Comparison of ENCODE assay signal across 9 cellular contexts in the genomic region with DNA sequence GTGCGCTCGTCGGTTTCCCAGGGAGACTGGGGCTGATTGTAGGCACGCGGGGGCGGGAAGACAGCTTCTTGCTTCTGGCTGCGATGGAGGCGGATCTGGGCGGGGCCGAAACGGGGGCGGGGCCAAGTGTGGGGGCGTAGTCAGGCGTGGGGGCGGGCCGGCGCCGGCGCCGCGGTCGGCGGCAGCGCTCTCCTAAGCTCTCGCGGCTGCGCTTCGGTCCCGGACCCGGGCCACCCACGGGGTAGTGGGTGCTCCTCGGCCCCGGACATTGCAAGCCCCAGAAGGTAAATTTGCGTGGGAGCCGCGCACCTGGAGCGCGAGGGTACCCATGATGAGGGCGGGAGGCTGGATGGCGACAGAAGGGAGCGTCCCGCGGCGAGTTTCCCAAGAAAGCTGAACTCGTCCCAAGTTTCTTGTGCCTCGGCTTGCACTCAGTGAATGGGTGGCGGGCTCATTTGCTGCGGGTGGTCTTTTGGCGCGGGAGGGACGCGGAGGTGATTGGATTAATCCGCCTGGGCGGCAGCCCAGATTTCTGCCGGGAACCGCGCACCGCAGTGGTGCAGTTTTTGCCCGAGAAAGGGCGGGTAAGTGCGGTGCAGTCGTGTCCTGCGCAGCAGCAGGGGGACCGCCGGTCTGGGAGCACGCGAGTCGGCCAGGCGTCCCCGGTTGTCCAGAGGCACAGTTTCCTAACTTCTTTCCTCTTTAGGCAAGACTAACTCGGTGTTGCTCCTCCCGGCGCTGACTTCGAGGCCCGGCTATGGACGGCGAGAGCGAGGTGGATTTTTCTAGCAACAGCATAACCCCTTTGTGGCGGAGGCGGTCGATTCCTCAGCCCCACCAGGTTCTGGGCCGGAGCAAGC. TPM values are rescaled to one million over a fixed set of nuclear protein-coding genes. Genes with fewer than 3 reads are reported as not detected.
A peak's percentile ranks its signal among the peaks of the same experiment; 100 is the strongest.
DNase-seq lines count a peak whose midpoint lies in the region; ATAC-seq, FAIRE-seq and TF ChIP-seq lines count a peak whose summit lies in the region.
"Had no signal": no experiment of that assay in that cellular context is flagged by ENCODE, and none has a peak within 500 bp of the region (broad histone marks: within the 10 kb centered on the region; RNA-seq: fewer than 3 reads in every experiment).

A gene with protein sequence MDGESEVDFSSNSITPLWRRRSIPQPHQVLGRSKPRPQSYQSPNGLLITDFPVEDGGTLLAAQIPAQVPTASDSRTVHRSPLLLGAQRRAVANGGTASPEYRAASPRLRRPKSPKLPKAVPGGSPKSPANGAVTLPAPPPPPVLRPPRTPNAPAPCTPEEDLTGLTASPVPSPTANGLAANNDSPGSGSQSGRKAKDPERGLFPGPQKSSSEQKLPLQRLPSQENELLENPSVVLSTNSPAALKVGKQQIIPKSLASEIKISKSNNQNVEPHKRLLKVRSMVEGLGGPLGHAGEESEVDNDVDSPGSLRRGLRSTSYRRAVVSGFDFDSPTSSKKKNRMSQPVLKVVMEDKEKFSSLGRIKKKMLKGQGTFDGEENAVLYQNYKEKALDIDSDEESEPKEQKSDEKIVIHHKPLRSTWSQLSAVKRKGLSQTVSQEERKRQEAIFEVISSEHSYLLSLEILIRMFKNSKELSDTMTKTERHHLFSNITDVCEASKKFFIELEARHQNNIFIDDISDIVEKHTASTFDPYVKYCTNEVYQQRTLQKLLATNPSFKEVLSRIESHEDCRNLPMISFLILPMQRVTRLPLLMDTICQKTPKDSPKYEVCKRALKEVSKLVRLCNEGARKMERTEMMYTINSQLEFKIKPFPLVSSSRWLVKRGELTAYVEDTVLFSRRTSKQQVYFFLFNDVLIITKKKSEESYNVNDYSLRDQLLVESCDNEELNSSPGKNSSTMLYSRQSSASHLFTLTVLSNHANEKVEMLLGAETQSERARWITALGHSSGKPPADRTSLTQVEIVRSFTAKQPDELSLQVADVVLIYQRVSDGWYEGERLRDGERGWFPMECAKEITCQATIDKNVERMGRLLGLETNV (plus strand): TSS at position 155 of the 860 bp plus-strand sequence. CDS start 603 bp downstream, at position 758.

- H4K20me1 ChIP-seq in H1 (replicated peaks in 1 of 2; ENCODE audit: control insufficient read depth in 1 of 2, insufficient read depth in 2 of 2, low read length in 2 of 2) = peaks cover 3 to 5% of the 10 kb centered on the region in 2 experiments
- H4K20me1 ChIP-seq: BLaER1 had no signal

- TF ChIP-seq CTCF in H1 (IDR thresholded peaks at IDR 0.05; ENCODE audit: control extremely low read depth in 1 of 3, insufficient read depth in 1 of 3, low read depth in 1 of 3, low read length in 3 of 3) = no peak

- H2BK15ac ChIP-seq in H1 (ENCODE audit: low read length) = no peak within 1 kb of the TSS

- peak within 1 kb of the TSS; percentile 25 for H3K18ac ChIP-seq in H1 (ENCODE audit: extremely low read depth, low read length)

- H4K5ac ChIP-seq in H1 (ENCODE audit: insufficient read length, low read depth, low read length) = peak within 1 kb of the TSS; percentile 30

- peak within 1 kb of the TSS; percentile 75 to 85 (median 82) for H3K4me3 ChIP-seq in H1 (ENCODE audit: extremely low read depth in 1 of 4, insufficient read depth in 2 of 4, low read depth in 3 of 4, low read length in 4 of 4)
- H3K4me3 ChIP-seq: BLaER1 had no signal

- TF ChIP-seq EP300 in H1 (IDR thresholded peaks at IDR 0.05; ENCODE audit: borderline replicate concordance in 1 of 2, low read depth in 2 of 2, low read length in 2 of 2) = no peak

- no peaks in the 10 kb centered on the region for H3K9me3 ChIP-seq in H1 (ENCODE audit: insufficient read depth in 2 of 2, low read depth in 1 of 2, low read length in 1 of 2)

- peak; percentile 89 for DNase-seq in NCI-H1436 (lab: John Stamatoyannopoulos, UW)
- no peak for DNase-seq in NCI-H1436 treated with DMSO at 0.1 percent for 48 hours (lab: John Stamatoyannopoulos, UW)
- peak; percentile 71 to 82 for DNase-seq in NCI-H524 (lab: John Stamatoyannopoulos, UW)
- DNase-seq in activated CD8-positive, alpha-beta memory T cell treated with anti-CD3 and anti-CD28 coated beads for 4 hours (ENCODE audit: low read depth in 2 of 2) = peak; percentile 42 to 62
- DNase-seq in H1 (ENCODE audit: low read depth in 1 of 2, low spot score in 2 of 2) = peak; percentile 59 to 98
- DNase-seq in mesenteric fat pad (ENCODE audit: low spot score) = peak; percentile 95
- DNase-seq in stimulated activated CD8-positive, alpha-beta memory T cell treated with anti-CD3 and anti-CD28 coated beads, Interleukin-15, amount 100 ng/mL, for 1 hour (ENCODE audit: low read depth) = peak; percentile 45

- H3K23me2 ChIP-seq in H1 (ENCODE audit: low read depth, low read length) = peaks cover 19% of the 10 kb centered on the region

- peak; percentile 65 for ATAC-seq in HG03097 (IDR thresholded peaks at IDR 0.05; ENCODE audit: low FRiP score, unreplicated experiment)

- no peak within 1 kb of the TSS for H4K91ac ChIP-seq in H1 (replicated peaks; ENCODE audit: insufficient read length, low read length)

- H2AFZ ChIP-seq in H1 (ENCODE audit: low read length) = peak within 1 kb of the TSS; percentile 75

- peak within 1 kb of the TSS; percentile 90 to 96 for H3K4me2 ChIP-seq in H1 (ENCODE audit: insufficient read depth in 1 of 2, low read depth in 2 of 2, low read length in 2 of 2)
- H3K4me2 ChIP-seq: BLaER1 had no signal

- H2BK12ac ChIP-seq in H1 (ENCODE audit: low read depth, low read length) = 0 out of 2 replicates have a peak within 1 kb of the TSS, but pooled peaks have one; percentile 20

- H4K8ac ChIP-seq in H1 (ENCODE audit: extremely low read depth, insufficient read depth, low read length) = peak within 1 kb of the TSS; percentile 86

- peak within 1 kb of the TSS; percentile 61 to 68 (median 64) for H3K9ac ChIP-seq in H1 (replicated peaks in 1 of 4; ENCODE audit: extremely low read depth in 1 of 4, low read depth in 3 of 4, low read length in 3 of 4)
- H3K9ac ChIP-seq: BLaER1 had no signal

- H3K79me1 ChIP-seq in H1 (ENCODE audit: low read depth, low read length) = no peaks in the 10 kb centered on the region; the same call in 1 of the 2 replicates

- H3K14ac ChIP-seq in H1 (ENCODE audit: insufficient read length) = no peak within 1 kb of the TSS

- peaks cover 0 to 20% (median 11%) of the 10 kb centered on the region in 4 experiments; a peak in 5 of 7 replicates for H3K27me3 ChIP-seq in H1 (replicated peaks in 1 of 4; ENCODE audit: control insufficient read depth in 3 of 4, extremely low read depth in 1 of 4, insufficient read depth in 3 of 4, low read length in 3 of 4)
- H3K27me3 ChIP-seq: BLaER1 had no signal

- no peak within 1 kb of the TSS for H3K23ac ChIP-seq in H1 (ENCODE audit: insufficient read length)

- H3K4me1 ChIP-seq in H1 (replicated peaks in 1 of 4; ENCODE audit: control insufficient read depth in 3 of 4, insufficient read depth in 4 of 4, low read length in 3 of 4) = peaks cover 0 to 5% (median 1%) of the 10 kb centered on the region in 4 experiments; a peak in 2 of 7 replicates
- H3K4me1 ChIP-seq: BLaER1 had no signal

- no peaks in the 10 kb centered on the region; a peak in 1 of 8 replicates for H3K36me3 ChIP-seq in H1 (ENCODE audit: control insufficient read depth in 2 of 4, insufficient read depth in 4 of 4, low read length in 3 of 4)
- H3K36me3 ChIP-seq: BLaER1 had no signal

- POLR2A ChIA-PET in H1 (lab: Charles Lee; ENCODE audit: partially characterized antibody) = interaction anchor here (0.6 to 1.9 kb wide), 7 partner anchors 9 to 196 kb away, joined by 3 to 7 read pairs (median 3); no protein-coding TSS in a partner anchor

- TF ChIP-seq RAD21 in H1 (IDR thresholded peaks at IDR 0.05 in 1 of 2, conservative IDR thresholded peaks at IDR 0.05 in 1 of 2; ENCODE audit: low read depth in 2 of 2, low read length in 2 of 2) = 0 out of 4 replicates have a peak, but pooled peaks of 1 of the 2 experiments have one; percentile 7

- H2AK5ac ChIP-seq in H1 (ENCODE audit: low read depth, low read length) = no peak within 1 kb of the TSS

- no peak within 1 kb of the TSS for H3K27ac ChIP-seq in H1 (ENCODE audit: low read depth, low read length)
- H3K27ac ChIP-seq: BLaER1 had no signal

- H2BK5ac ChIP-seq in H1 (ENCODE audit: low read depth, low read length) = no peak within 1 kb of the TSS

- CTCF ChIA-PET in H1 (lab: Charles Lee; ENCODE audit: partially characterized antibody) = interaction anchor here (0.8 to 3.6 kb wide), 6 partner anchors 9 to 132 kb away, joined by 3 to 24 read pairs (median 4); no protein-coding TSS in a partner anchor

- H2BK20ac ChIP-seq in H1 (ENCODE audit: low read length) = no peak within 1 kb of the TSS

- peak in 1 of 2 experiments; percentile 48; a peak in 2 of 3 replicates for TF ChIP-seq POLR2A in H1 (IDR thresholded peaks at IDR 0.05; ENCODE audit: control extremely low read depth in 1 of 2, low read depth in 2 of 2, low read length in 2 of 2)

- no peak within 1 kb of the TSS for H2BK120ac ChIP-seq in H1 (replicated peaks; ENCODE audit: low read depth, low read length)

- WGBS in H1 (ENCODE audit: extremely low coverage in 1 of 2, insufficient coverage in 1 of 2, insufficient read length in 1 of 2, insufficient replicate concordance in 2 of 2, low coverage in 1 of 2, low lambda C conversion rate in 2 of 2, missing lambda C conversion rate in 1 of 2), 2 experiments = 2% methylated on average over 46 of the region's 82 CpGs; no CpG with 5 or more reads in 1 of the 2 experiments

- no peak for FAIRE-seq in H1 (lab: Jason Lieb, UNC)

- H3K79me2 ChIP-seq in H1 (ENCODE audit: control insufficient read depth in 1 of 2, insufficient read depth in 2 of 2, low read length in 2 of 2) = peaks cover 0 to 18% of the 10 kb centered on the region in 2 experiments; a peak in 2 of 4 replicates

- H3K56ac ChIP-seq in H1 (replicated peaks; ENCODE audit: insufficient read length, low read depth, low read length) = peak within 1 kb of the TSS; percentile 24

- H3K4ac ChIP-seq in H1 (replicated peaks; ENCODE audit: insufficient read length, low read depth, low read length) = no peak within 1 kb of the TSS

TF ChIP-seq in H1, 55 proteins besides CTCF, POLR2A, EP300 and RAD21 (continues in another document):
- TF ChIP-seq CBX8 (IDR thresholded peaks at IDR 0.05; ENCODE audit: borderline replicate concordance, low read depth, low read length) (no peak), JUN (IDR thresholded peaks at IDR 0.05; ENCODE audit: low read depth, low read length) (no peak), RXRA (IDR thresholded peaks at IDR 0.05; ENCODE audit: insufficient read depth, low read depth, low read length) (no peak), SP4 (IDR thresholded peaks at IDR 0.05; ENCODE audit: low read length) (no peak)

RNA-seq across cellular contexts. Expression of the gene that starts here (rescaled TPM):
- total RNA-seq in H1 (2021; fragmentation: NEBNext Ultra II Directional; extraction: Animal tissue kit (Norgen Biotek cat#: 25700)) = 13.3 and 15.6 TPM in 2 replicates
- polyA plus RNA-seq in H1 (2011; rRNA removed) = 3.1 and 4.9 TPM in 2 replicates
- 4.6 TPM for polyA plus RNA-seq in H1 (2011; cell fraction: cytosol; rRNA removed)
- polyA plus RNA-seq in H1 (2011; cell fraction: nucleus; rRNA removed) = 6.1 TPM
- polyA plus RNA-seq in H1 (2012, experiment 1 of 2) = 6.7 to 10.7 TPM (median 7.6 TPM) in 4 replicates
- polyA plus RNA-seq in H1 (2012, experiment 2 of 2) = 0.94 TPM
- 7.8 TPM for polyA plus RNA-seq in H1 (2013, experiment 1 of 2)
- polyA plus RNA-seq in H1 (2013, experiment 2 of 2) = 7.9 TPM
- 4.1 and 4.9 TPM in 2 replicates for polyA minus RNA-seq in H1 (2011; rRNA and poly(A)+ RNA removed)
- polyA minus RNA-seq in H1 (2011; cell fraction: cytosol; rRNA and poly(A)+ RNA removed) = 6.0 TPM
- polyA minus RNA-seq in H1 (2011; cell fraction: nucleus; rRNA and poly(A)+ RNA removed) = 21.3 TPM
- total RNA-seq in mesenteric fat pad = 18.4 TPM
